8 cellular contexts compared by ENCODE assay signal in genomic region chr16:56931253-56931768, GRCh38. TPM values are rescaled to one million over a fixed set of nuclear protein-coding genes. Genes with fewer than 3 reads are reported as not detected.
DNase-seq lines count a peak whose midpoint lies in the region; ATAC-seq and TF ChIP-seq lines count a peak whose summit lies in the region.

No MANE protein-coding gene starts in this region.

- intact Hi-C loops in Caco-2 (cut with micrococcal nuclease; ENCODE audit: unreplicated experiment): no loop called here

- CTCF ChIA-PET in Caco-2 (lab: Charles Lee): interaction anchor here (0.6 to 1.7 kb wide), 7 partner anchors 9 to 414 kb away, joined by 3 to 9 read pairs (median 4); no protein-coding TSS in a partner anchor

- 0 out of 2 replicates have a peak, but pooled peaks cover 1% of the 10 kb centered on the region for H3K36me3 ChIP-seq in Caco-2 (ENCODE audit: control insufficient read depth, insufficient read depth, low read length)

- H3K27me3 ChIP-seq in Caco-2 (replicated peaks; ENCODE audit: control insufficient read depth, insufficient read depth, low read length): no peaks in the 10 kb centered on the region

- no peaks in the 10 kb centered on the region for H3K27me3 Mint-ChIP-seq in Caco-2 (ENCODE audit: insufficient read depth, unreplicated experiment)

- H3K4me3 ChIP-seq in Caco-2 (ENCODE audit: low read depth, low read length): peak overlapping the region; percentile 48
- H3K4me3 ChIP-seq in retinal pigment epithelial cell (ENCODE audit: low read length): peak overlapping the region; percentile 45

- no peaks in the 10 kb centered on the region for H3K9me3 Mint-ChIP-seq in Caco-2 (ENCODE audit: unreplicated experiment)

- BruUV-seq in Caco-2 (replicated peaks; lab: Mats Ljungman, UMichigan): TSS peak; percentile 97

- H3K4me3 Mint-ChIP-seq in Caco-2 (ENCODE audit: unreplicated experiment): peak overlapping the region; percentile 100

- POLR2A ChIA-PET in Caco-2 (lab: Charles Lee): interaction anchor here (0.6 to 1.7 kb wide), 17 partner anchors 9 to 92 kb away, joined by 3 to 18 read pairs (median 5); no protein-coding TSS in a partner anchor

- H3K4me1 ChIP-seq in Caco-2: peaks cover 28% of the 10 kb centered on the region

- H3K9me3 ChIP-seq in Caco-2: no peaks in the 10 kb centered on the region

- ATAC-seq in GM19395 (IDR thresholded peaks at IDR 0.05; ENCODE audit: unreplicated experiment) (peak; percentile 53), HG03354 (IDR thresholded peaks at IDR 0.05; ENCODE audit: poor library complexity, severe bottlenecking, unreplicated experiment) (peak; percentile 45)

- H3K27ac Mint-ChIP-seq in Caco-2 (ENCODE audit: unreplicated experiment): peak overlapping the region; percentile 99

- TF ChIP-seq CTCF in Caco-2 (IDR thresholded peaks at IDR 0.05; ENCODE audit: insufficient read depth in 1 of 2, low read depth in 1 of 2, low read length in 1 of 2, severe bottlenecking in 1 of 2, unreplicated experiment in 1 of 2): no peak
- TF ChIP-seq CTCF in VCaP (conservative IDR thresholded peaks at IDR 0.05): no peak
- TF ChIP-seq CTCF in retinal pigment epithelial cell (conservative IDR thresholded peaks at IDR 0.05; ENCODE audit: low read depth, low read length): no peak

- H3K27ac ChIP-seq in VCaP: peak overlapping the region; percentile 92

- H3K4me1 Mint-ChIP-seq in Caco-2 (ENCODE audit: low read depth, unreplicated experiment): peaks cover 14% of the 10 kb centered on the region

- H3K36me3 Mint-ChIP-seq in Caco-2 (ENCODE audit: insufficient read depth, unreplicated experiment): peaks cover 56% of the 10 kb centered on the region

- peak; percentile 50 to 69 for DNase-seq in Caco-2
- DNase-seq in germinal center (ENCODE audit: low spot score): peak; percentile 91
- no peak for DNase-seq in retinal pigment epithelial cell (ENCODE audit: low read depth)
- no peak for DNase-seq in activated effector memory CD4-positive, alpha-beta T cell treated with Interleukin-2 at 50 U/mL for 16 hours
- DNase-seq in NCI-H345 (lab: John Stamatoyannopoulos, UW): no peak

RNA-seq across cellular contexts. Expression of gene HERPUD1, which starts 0.6 kb away (rescaled TPM):
- total RNA-seq in Caco-2 (2022): 240 and 296 TPM in 2 replicates

RNA-seq across cellular contexts. Expression of gene CETP, which starts 30.4 kb away (rescaled TPM):
- total RNA-seq in Caco-2 (2022): not detected in 2 replicates

RNA-seq across cellular contexts. Expression of gene NLRC5, which starts 58.0 kb away (rescaled TPM):
- total RNA-seq in Caco-2 (2022): 1.6 and 1.9 TPM in 2 replicates

Comparison
In these comparisons a context has a peak if more than half of its experiments do, and no peak if none do; other contexts are left out.
1. DNase-seq: peak in Caco-2 (2 of 2) and germinal center (single experiment); none in retinal pigment epithelial cell (single experiment), activated effector memory CD4-positive, alpha-beta T cell treated with Interleukin-2 at 50 U/mL for 16 hours (single experiment) and NCI-H345 (single experiment).